ENCODE assay signal across 8 cellular contexts in the genomic region with DNA sequence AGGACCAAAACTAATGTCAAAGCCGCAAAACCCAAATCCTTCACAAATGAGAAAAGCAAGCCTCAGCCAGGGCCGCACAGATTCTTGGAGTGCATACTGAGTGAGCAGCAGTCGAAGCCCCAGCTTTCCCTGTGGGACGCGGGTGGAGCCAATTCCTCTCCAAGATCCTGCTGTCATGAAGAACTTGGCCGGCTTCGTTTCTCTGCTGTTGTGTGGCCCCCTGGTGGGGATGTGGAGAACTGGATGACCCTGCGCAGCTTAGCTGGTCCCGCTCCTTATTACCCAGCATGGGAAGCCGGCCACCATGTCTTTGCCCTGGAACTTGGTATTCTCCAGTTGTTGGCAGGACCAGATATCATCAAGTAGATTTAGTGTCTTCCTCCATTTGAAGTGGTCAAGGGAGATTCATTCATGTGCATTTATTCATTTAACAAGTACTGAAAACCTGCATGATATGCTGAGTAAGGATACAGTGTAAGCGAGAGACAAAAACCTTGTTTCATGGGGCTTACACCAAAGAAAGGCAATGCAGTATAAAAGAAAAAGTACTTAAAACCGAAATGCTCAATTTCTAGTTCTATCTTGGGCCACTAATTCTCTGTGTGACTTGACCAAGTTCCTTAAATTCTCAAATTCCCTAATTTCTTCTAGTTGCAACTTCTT. TPM values are rescaled to one million over a fixed set of nuclear protein-coding genes. Genes with fewer than 3 reads are reported as not detected.
A peak's percentile ranks its signal among the peaks of the same experiment; 100 is the strongest.
DNase-seq lines count a peak whose midpoint lies in the region; ATAC-seq, FAIRE-seq and TF ChIP-seq lines count a peak whose summit lies in the region.

No MANE protein-coding gene starts in this region.

- H2AFZ ChIP-seq in Loucy (ENCODE audit: low read length) = no peak overlapping the region

- H3K4me1 ChIP-seq in Loucy (ENCODE audit: insufficient read depth, low read length, poor library complexity, severe bottlenecking) (no peaks in the 10 kb centered on the region), SJSA1 (replicated peaks) (peaks cover 7% of the 10 kb centered on the region), pancreas (no peaks in the 10 kb centered on the region), transverse colon (peaks cover 0 to 6% (median 0%) of the 10 kb centered on the region in 4 donors)

- TF ChIP-seq POLR2A in transverse colon (IDR thresholded peaks at IDR 0.05) = no peak

- no peak for FAIRE-seq in pancreas (lab: Jason Lieb, UNC)

- no peak overlapping the region for H3K4me2 ChIP-seq in Loucy (ENCODE audit: low read depth, low read length, poor library complexity, severe bottlenecking)

- no peak overlapping the region for H3K4me3 ChIP-seq in Loucy (ENCODE audit: low read length, poor library complexity, severe bottlenecking)
- H3K4me3 ChIP-seq in SJSA1 = no peak overlapping the region
- H3K4me3 ChIP-seq in pancreas = no peak overlapping the region
- H3K4me3 ChIP-seq in transverse colon = no peak overlapping the region

- H4K20me1 ChIP-seq in Loucy (ENCODE audit: insufficient read depth, low read length, poor library complexity, severe bottlenecking) = peaks cover 5% of the 10 kb centered on the region

- H3K9me3 ChIP-seq in Loucy (ENCODE audit: insufficient read depth, low read depth, low read length) = no peaks in the 10 kb centered on the region
- H3K9me3 ChIP-seq in SJSA1 (replicated peaks) = no peaks in the 10 kb centered on the region
- no peaks in the 10 kb centered on the region for H3K9me3 ChIP-seq in pancreas
- no peaks in the 10 kb centered on the region for H3K9me3 ChIP-seq in transverse colon

- DNase-seq in COR-L47 (lab: John Stamatoyannopoulos, UW) (peak; percentile 82), SJSA1 (ENCODE audit: low read depth in 1 of 2, low spot score in 2 of 2) (peak; percentile 50 to 73), globus pallidus (ENCODE audit: low spot score) (peak; percentile 82), pancreas (peak; percentile 68 to 90 (median 84)), transverse colon (peak; percentile 85)
- DNase-seq in activated naive CD4-positive, alpha-beta T cell (lab: John Stamatoyannopoulos, UW) = peak; percentile 35 to 69 (median 58)

- H3K36me3 ChIP-seq in Loucy (ENCODE audit: insufficient read depth, low read length) = peaks cover 91% of the 10 kb centered on the region
- no peaks in the 10 kb centered on the region for H3K36me3 ChIP-seq in SJSA1
- H3K36me3 ChIP-seq in pancreas = no peaks in the 10 kb centered on the region
- no peaks in the 10 kb centered on the region for H3K36me3 ChIP-seq in transverse colon

- H3F3A ChIP-seq in Loucy (ENCODE audit: low read depth) = no peaks in the 10 kb centered on the region

- no peaks in the 10 kb centered on the region for H3K9me2 ChIP-seq in Loucy (replicated peaks; ENCODE audit: low read depth, low read length)

- H3K9ac ChIP-seq in Loucy (ENCODE audit: low read depth, low read length, poor library complexity, severe bottlenecking) = no peak overlapping the region

- H3K27ac ChIP-seq in SJSA1 (no peak overlapping the region), pancreas (no peak overlapping the region), transverse colon (no peak overlapping the region)

- ATAC-seq in GM21526 (IDR thresholded peaks at IDR 0.05; ENCODE audit: low FRiP score, unreplicated experiment) (peak; percentile 85), pancreas (peak; percentile 95 to 99 (median 96))

- no peak for TF ChIP-seq EP300 in transverse colon (IDR thresholded peaks at IDR 0.05; ENCODE audit: low read depth)

- intact Hi-C loops in pancreas (cut with DNase I) = loop anchor here in 1 of 3 donors (5.0 to 10.0 kb wide), 2 partner anchors 154 to 197 kb away; no protein-coding TSS in a partner anchor
- intact Hi-C loops in transverse colon (cut with DNase I; ENCODE audit: low total_unique reads) = loop anchor here (2.0 kb wide), 1 partner anchor 65 kb away; no protein-coding TSS in a partner anchor

- TF ChIP-seq CTCF in Loucy (conservative IDR thresholded peaks at IDR 0.05; ENCODE audit: low read length) (peak; percentile 87), pancreas (IDR thresholded peaks at IDR 0.05) (peak; percentile 79 to 95 (median 86)), transverse colon (IDR thresholded peaks at IDR 0.05) (peak; percentile 89 to 91 (median 89))

- in situ Hi-C loops in transverse colon (cut with MboI; ENCODE audit: low pct_ligation_motif_present in 1 of 4, low pct_unique_long_range_greater_than_20kb in 1 of 4, low sequenced_read_pairs in 3 of 4) = loop anchor here in 3 of 4 donors (5.0 to 10.0 kb wide), 2 partner anchors 149 to 157 kb away; no protein-coding TSS in a partner anchor

- WGBS in pancreas, 2 donors = 17 to 18% methylated on average over 12 of the region's 12 CpGs
- WGBS in transverse colon (ENCODE audit: low coverage in 1 of 2), 2 donors = 22 to 47% methylated on average over 4 to 12 of the region's 12 CpGs

- H3K27me3 ChIP-seq in Loucy (ENCODE audit: insufficient read depth, low read length, poor library complexity, severe bottlenecking) (no peaks in the 10 kb centered on the region), SJSA1 (replicated peaks) (no peaks in the 10 kb centered on the region), pancreas (no peaks in the 10 kb centered on the region), transverse colon (no peaks in the 10 kb centered on the region)

- H3K79me2 ChIP-seq in Loucy (ENCODE audit: insufficient read depth, low read length) = peaks cover 8% of the 10 kb centered on the region

RNA-seq across cellular contexts. Expression of a gene that starts 56.8 kb away (rescaled TPM):
- total RNA-seq in SJSA1 (2014; rRNA removed; shearing (Covaris generic)) = not detected in 2 replicates
- under 1 TPM in 2 of 6 donors, not detected in 4; 0.13 to 0.31 TPM for total RNA-seq in pancreas
- polyA plus RNA-seq in pancreas = not detected
- total RNA-seq in transverse colon = 1 to 10 TPM in 1 of 4 donors, under 1 TPM in 1, not detected in 2; 0.41 to 1.7 TPM
